25 cellular contexts compared by ENCODE assay signal in the genomic region with DNA sequence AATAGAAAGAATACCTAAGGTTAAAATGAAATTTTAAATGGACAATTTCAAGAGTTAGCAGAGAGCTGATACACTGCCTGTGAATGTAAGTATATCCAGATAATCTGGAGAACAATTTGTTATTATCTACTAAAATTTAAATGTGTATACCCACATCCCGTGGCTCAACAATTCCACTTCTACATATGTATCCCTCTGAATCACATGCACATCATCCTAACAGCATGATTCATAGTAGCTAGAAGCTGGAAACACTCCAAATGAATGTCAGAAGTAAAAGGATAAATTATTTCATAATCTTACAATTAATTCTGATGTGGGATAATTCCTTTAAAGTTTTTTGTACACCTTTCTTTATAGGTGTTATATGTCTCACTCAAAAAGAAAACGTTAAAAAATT.
DNase-seq lines count a peak whose midpoint lies in the region; ATAC-seq and TF ChIP-seq lines count a peak whose summit lies in the region.
"Had no signal": no experiment of that assay in that cellular context is flagged by ENCODE, and none has a peak within 500 bp of the region (broad histone marks: within the 10 kb centered on the region; RNA-seq: fewer than 3 reads in every experiment).

No MANE protein-coding gene starts in this region.

- H3K36me3 ChIP-seq in RWPE2 (ENCODE audit: low read depth) (no peaks in the 10 kb centered on the region), fibroblast of lung (ENCODE audit: control insufficient read depth, insufficient read depth, low read length) (no peaks in the 10 kb centered on the region)
- H3K36me3 ChIP-seq: BLaER1 treated with 17β-estradiol and CSF1 and Interleukin-3, amounts not matched to agents 10 nM and 100 nM; lower lobe of right lung; pancreas; thyroid gland; WERI-Rb-1 had no signal

- H3K4me1 ChIP-seq in RWPE2 (ENCODE audit: insufficient read depth, poor library complexity, severe bottlenecking) (peaks cover 9% of the 10 kb centered on the region), fibroblast of lung (ENCODE audit: control insufficient read depth, extremely low read depth, insufficient read depth, low read length) (no peaks in the 10 kb centered on the region)
- H3K4me1 ChIP-seq: BLaER1 treated with 17β-estradiol and CSF1 and Interleukin-3, amounts not matched to agents 10 nM and 100 nM; lower lobe of right lung; pancreas; thyroid gland had no signal

- no peaks in the 10 kb centered on the region for H3K4me1 Mint-ChIP-seq in stimulated activated naive B cell treated with anti-CD40 and anti-IgM and Interleukin-4, amounts not matched to agents 10 μg/mL and 1 μg/mL and 100 μg/mL, for 72 hours
- H3K4me1 Mint-ChIP-seq: nephron progenitor cell had no signal

- no peaks in the 10 kb centered on the region for H3K9me3 ChIP-seq in RWPE2 (ENCODE audit: severe bottlenecking)
- no peaks in the 10 kb centered on the region for H3K9me3 ChIP-seq in fibroblast of lung (ENCODE audit: control insufficient read depth, insufficient read depth, low read depth, low read length)
- H3K9me3 ChIP-seq: BLaER1 treated with 17β-estradiol and CSF1 and Interleukin-3, amounts not matched to agents 10 nM and 100 nM; lower lobe of right lung; mucosa of descending colon; pancreas; thyroid gland had no signal

- peak overlapping the region; percentile 41 for H3K27ac ChIP-seq in RWPE2 (ENCODE audit: poor library complexity, severe bottlenecking)
- no peak overlapping the region for H3K27ac ChIP-seq in fibroblast of lung (ENCODE audit: insufficient read depth, low read length)
- H3K27ac ChIP-seq: BLaER1 treated with 17β-estradiol and CSF1 and Interleukin-3, amounts not matched to agents 10 nM and 100 nM; KMS-11; lower lobe of right lung; pancreas; thyroid gland; WERI-Rb-1 had no signal

- DNase-seq in HPDE6-E6E7 (ENCODE audit: extremely low spot score) (peak; percentile 27), RWPE2 (ENCODE audit: low spot score) (no peak), fibroblast of lung (ENCODE audit: low read depth in 2 of 2) (peak; percentile 50 to 68), non-pigmented ciliary epithelial cell (ENCODE audit: low read depth) (peak; percentile 8), SW480 (ENCODE audit: low spot score) (no peak), NCI-H187 (lab: John Stamatoyannopoulos, UW) (no peak)
- no peak for DNase-seq in stimulated activated naive B cell treated with anti-CD40 and anti-IgM and Interleukin-4, amounts not matched to agents 10 μg/mL and 1 μg/mL and 100 μg/mL, for 72 hours
- DNase-seq: ACHN; activated naive CD4-positive, alpha-beta T cell treated with anti-CD3 and anti-CD28 coated beads, Interleukin-2, amount 50 U/mL, for 16 hours; anterior cingulate cortex; Calu3; lower lobe of right lung; mucosa of descending colon; MV-4-11; NCI-H2171; NCI-H524 treated with DMSO at 0.1 percent for 48 hours; nephron progenitor cell; pancreas; right cardiac atrium; thyroid gland; WERI-Rb-1 had no signal

- no peak overlapping the region for H2AFZ ChIP-seq in fibroblast of lung (ENCODE audit: low read length)

- H4K20me1 ChIP-seq in fibroblast of lung (ENCODE audit: control insufficient read depth, extremely low read depth, insufficient read depth, low read length): no peaks in the 10 kb centered on the region
- H4K20me1 ChIP-seq: BLaER1 treated with 17β-estradiol and CSF1 and Interleukin-3, amounts not matched to agents 10 nM and 100 nM had no signal

- no peak overlapping the region for H3K4me3 ChIP-seq in RWPE2 (ENCODE audit: severe bottlenecking)
- H3K4me3 ChIP-seq in fibroblast of lung (replicated peaks in 1 of 4; ENCODE audit: control extremely low read depth in 1 of 4, insufficient read depth in 1 of 4, low read depth in 3 of 4, low read length in 4 of 4): no peak overlapping the region
- H3K4me3 ChIP-seq: BLaER1 treated with 17β-estradiol and CSF1 and Interleukin-3, amounts not matched to agents 10 nM and 100 nM; lower lobe of right lung; mucosa of descending colon; pancreas; thyroid gland had no signal

- no peak overlapping the region for H3K9ac ChIP-seq in fibroblast of lung (ENCODE audit: insufficient read depth, low read length)
- H3K9ac ChIP-seq: BLaER1 treated with 17β-estradiol and CSF1 and Interleukin-3, amounts not matched to agents 10 nM and 100 nM; KMS-11 had no signal

- H3K27me3 Mint-ChIP-seq in stimulated activated naive B cell treated with anti-CD40 and anti-IgM and Interleukin-4, amounts not matched to agents 10 μg/mL and 1 μg/mL and 100 μg/mL, for 72 hours: no peaks in the 10 kb centered on the region
- H3K27me3 Mint-ChIP-seq: stimulated activated naive CD8-positive, alpha-beta T cell treated with anti-CD3 and anti-CD28 coated beads, Interleukin-15, Interleukin-2, amounts not matched to agents 100 ng/mL and 50 ng/mL, for 24 hours had no signal

- H3K36me3 Mint-ChIP-seq in stimulated activated naive B cell treated with anti-CD40 and anti-IgM and Interleukin-4, amounts not matched to agents 10 μg/mL and 1 μg/mL and 100 μg/mL, for 72 hours: no peaks in the 10 kb centered on the region

- H3K27me3 ChIP-seq in RWPE2 (ENCODE audit: insufficient read depth, poor library complexity, severe bottlenecking) (no peaks in the 10 kb centered on the region), fibroblast of lung (ENCODE audit: control insufficient read depth, insufficient read depth, low read length) (no peaks in the 10 kb centered on the region)
- H3K27me3 ChIP-seq: BLaER1 treated with 17β-estradiol and CSF1 and Interleukin-3, amounts not matched to agents 10 nM and 100 nM; pancreas; thyroid gland had no signal

- H3K4me3 Mint-ChIP-seq in stimulated activated naive B cell treated with anti-CD40 and anti-IgM and Interleukin-4, amounts not matched to agents 10 μg/mL and 1 μg/mL and 100 μg/mL, for 72 hours: no peak overlapping the region
- H3K4me3 Mint-ChIP-seq: nephron progenitor cell; stimulated activated naive CD8-positive, alpha-beta T cell treated with anti-CD3 and anti-CD28 coated beads, Interleukin-15, Interleukin-2, amounts not matched to agents 100 ng/mL and 50 ng/mL, for 24 hours had no signal

- H3K4me2 ChIP-seq in fibroblast of lung (ENCODE audit: extremely low read depth, insufficient read depth, low read length): no peak overlapping the region
- H3K4me2 ChIP-seq: BLaER1 treated with 17β-estradiol and CSF1 and Interleukin-3, amounts not matched to agents 10 nM and 100 nM; KMS-11 had no signal

- TF ChIP-seq CTCF in RWPE2 (IDR thresholded peaks at IDR 0.05; ENCODE audit: poor library complexity, severe bottlenecking) (no peak), fibroblast of lung (conservative IDR thresholded peaks at IDR 0.05 in 1 of 2, IDR thresholded peaks at IDR 0.05 in 1 of 2; ENCODE audit: low read depth in 1 of 2, low read length in 2 of 2) (no peak)

- ATAC-seq in RWPE2 (ENCODE audit: low read depth) (peak; percentile 95), HG03108 (IDR thresholded peaks at IDR 0.05; ENCODE audit: unreplicated experiment) (no peak)
- no peak for ATAC-seq in stimulated activated naive B cell treated with anti-CD40 and anti-IgM and Interleukin-4, amounts not matched to agents 10 μg/mL and 1 μg/mL and 100 μg/mL, for 72 hours (replicated peaks)
- ATAC-seq: lower lobe of right lung, mucosa of descending colon, pancreas, right cardiac atrium had no signal

- H3K9me3 Mint-ChIP-seq in stimulated activated naive B cell treated with anti-CD40 and anti-IgM and Interleukin-4, amounts not matched to agents 10 μg/mL and 1 μg/mL and 100 μg/mL, for 72 hours: no peaks in the 10 kb centered on the region
- H3K9me3 Mint-ChIP-seq: nephron progenitor cell had no signal

- H3K27ac Mint-ChIP-seq in stimulated activated naive B cell treated with anti-CD40 and anti-IgM and Interleukin-4, amounts not matched to agents 10 μg/mL and 1 μg/mL and 100 μg/mL, for 72 hours: no peak overlapping the region
- H3K27ac Mint-ChIP-seq: nephron progenitor cell; stimulated activated naive CD8-positive, alpha-beta T cell treated with anti-CD3 and anti-CD28 coated beads, Interleukin-15, Interleukin-2, amounts not matched to agents 100 ng/mL and 50 ng/mL, for 24 hours had no signal

- H3K79me2 ChIP-seq in fibroblast of lung (ENCODE audit: control insufficient read depth, insufficient read depth, low read length): no peaks in the 10 kb centered on the region

Comparison
In these comparisons a context has a peak if more than half of its experiments do, and no peak if none do; other contexts are left out.
1. DNase-seq: peak in HPDE6-E6E7 (single experiment), fibroblast of lung (2 of 2) and non-pigmented ciliary epithelial cell (single experiment); none in RWPE2 (single experiment), SW480 (single experiment), NCI-H187 (0 of 2) and stimulated activated naive B cell treated with anti-CD40 and anti-IgM and Interleukin-4, amounts not matched to agents 10 μg/mL and 1 μg/mL and 100 μg/mL, for 72 hours (single experiment).